Comparison of ENCODE assay signal across 1 cellular context in the genomic region with DNA sequence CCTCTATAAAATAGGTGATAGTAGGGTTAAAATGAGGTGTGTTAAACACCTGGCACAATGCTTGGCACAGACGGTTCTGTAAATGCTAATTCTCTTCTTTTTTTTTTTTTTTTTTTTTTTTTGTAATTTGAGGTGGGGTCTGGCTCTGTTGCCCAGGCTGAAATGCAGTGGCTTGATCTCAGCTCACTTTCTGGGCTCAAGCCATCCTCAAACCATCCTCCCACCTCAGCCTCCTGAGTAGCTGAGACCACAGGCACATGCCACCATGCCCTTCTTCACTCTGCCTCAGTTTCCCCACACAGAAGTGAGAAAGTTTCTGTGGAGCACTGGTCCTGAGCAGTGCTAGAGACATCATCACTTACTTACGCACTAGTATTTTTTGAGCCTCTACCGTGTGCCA.
TF ChIP-seq lines count a peak whose summit lies in the region.

No MANE protein-coding gene starts in this region.

TF ChIP-seq in K562, 482 proteins besides CTCF, POLR2A, EP300 and RAD21:
- TF ChIP-seq ARID3A (IDR thresholded peaks at IDR 0.05; ENCODE audit: borderline replicate concordance, low read depth, low read length) = no peak
- TF ChIP-seq MCM2 (IDR thresholded peaks at IDR 0.05; ENCODE audit: low read depth) = no peak
- TF ChIP-seq CHD1 (IDR thresholded peaks at IDR 0.05; ENCODE audit: low read length) = no peak
- TF ChIP-seq ZNF121 (CRISPR knock-in tag; conservative IDR thresholded peaks at IDR 0.05) = peak; percentile 93
- no peak for TF ChIP-seq KDM1A (IDR thresholded peaks at IDR 0.05)
